In the genomic region with DNA sequence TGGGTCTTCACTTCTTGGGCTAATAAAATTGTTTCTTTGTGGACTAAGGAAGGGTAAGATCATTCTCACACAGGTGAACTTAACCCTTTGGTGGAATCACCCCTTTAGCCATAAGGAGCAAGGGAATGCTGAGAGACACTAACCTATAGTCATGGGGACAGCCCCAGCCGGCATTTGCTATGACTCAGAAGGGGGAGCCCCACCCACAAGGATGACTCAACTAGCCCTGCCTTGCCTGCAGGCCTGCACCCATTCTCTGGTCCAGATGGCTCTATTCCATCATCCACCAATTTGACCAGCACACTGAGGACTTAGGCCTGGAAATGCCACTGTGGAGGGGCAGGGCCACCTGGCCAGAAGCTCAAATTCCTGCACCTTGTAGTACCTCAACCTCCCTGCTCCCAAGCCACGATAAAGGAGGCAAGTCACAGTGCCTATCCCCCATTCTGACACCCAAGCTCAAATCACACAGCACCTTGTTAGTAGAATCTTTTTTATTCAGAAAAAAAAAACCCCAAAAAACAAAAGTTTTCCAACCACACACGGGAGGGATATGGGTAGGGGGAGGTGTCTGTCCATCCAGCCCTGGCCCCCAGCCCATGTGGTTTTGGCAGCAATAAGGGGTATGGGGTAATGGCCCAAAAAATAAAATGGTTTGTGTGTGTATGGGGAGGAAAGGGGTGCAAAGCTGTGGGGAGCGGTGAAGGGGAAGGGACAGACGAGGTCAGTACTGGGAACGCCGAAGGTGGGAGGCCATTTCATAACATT, we compare ENCODE assay signal across 1 cellular context.
TF ChIP-seq lines count a peak whose summit lies in the region.

No MANE protein-coding gene starts in this region.

TF ChIP-seq in HEK293, 187 proteins besides CTCF, POLR2A, EP300 and RAD21 (continues in another document):
- TF ChIP-seq ZNF404 (tag by site-specific recombination; IDR thresholded peaks at IDR 0.05): no peak
- TF ChIP-seq WT1 (tag by site-specific recombination; IDR thresholded peaks at IDR 0.05): no peak
- TF ChIP-seq ZNF16 (tag by site-specific recombination; IDR thresholded peaks at IDR 0.05; ENCODE audit: low read depth): no peak
- TF ChIP-seq ZNF146 (tag by site-specific recombination; IDR thresholded peaks at IDR 0.05): no peak
- no peak for TF ChIP-seq ZNF530 (tag by site-specific recombination; IDR thresholded peaks at IDR 0.05; ENCODE audit: low read depth)
- no peak for TF ChIP-seq HOXD13 (CRISPR knock-in tag; IDR thresholded peaks at IDR 0.05; ENCODE audit: borderline replicate concordance)
- TF ChIP-seq SCRT1 (tag by site-specific recombination; IDR thresholded peaks at IDR 0.05; ENCODE audit: borderline replicate concordance): no peak
- no peak for TF ChIP-seq ZNF707 (tag by site-specific recombination; IDR thresholded peaks at IDR 0.05)
- TF ChIP-seq, protein P1, sequence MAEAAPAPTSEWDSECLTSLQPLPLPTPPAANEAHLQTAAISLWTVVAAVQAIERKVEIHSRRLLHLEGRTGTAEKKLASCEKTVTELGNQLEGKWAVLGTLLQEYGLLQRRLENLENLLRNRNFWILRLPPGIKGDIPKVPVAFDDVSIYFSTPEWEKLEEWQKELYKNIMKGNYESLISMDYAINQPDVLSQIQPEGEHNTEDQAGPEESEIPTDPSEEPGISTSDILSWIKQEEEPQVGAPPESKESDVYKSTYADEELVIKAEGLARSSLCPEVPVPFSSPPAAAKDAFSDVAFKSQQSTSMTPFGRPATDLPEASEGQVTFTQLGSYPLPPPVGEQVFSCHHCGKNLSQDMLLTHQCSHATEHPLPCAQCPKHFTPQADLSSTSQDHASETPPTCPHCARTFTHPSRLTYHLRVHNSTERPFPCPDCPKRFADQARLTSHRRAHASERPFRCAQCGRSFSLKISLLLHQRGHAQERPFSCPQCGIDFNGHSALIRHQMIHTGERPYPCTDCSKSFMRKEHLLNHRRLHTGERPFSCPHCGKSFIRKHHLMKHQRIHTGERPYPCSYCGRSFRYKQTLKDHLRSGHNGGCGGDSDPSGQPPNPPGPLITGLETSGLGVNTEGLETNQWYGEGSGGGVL (tag by site-specific recombination; IDR thresholded peaks at IDR 0.05): 0 out of 2 replicates have a peak, but pooled peaks have one; percentile 2
- peak; percentile 78 for TF ChIP-seq SP7 (tag by site-specific recombination; IDR thresholded peaks at IDR 0.05)
- TF ChIP-seq, protein P2, sequence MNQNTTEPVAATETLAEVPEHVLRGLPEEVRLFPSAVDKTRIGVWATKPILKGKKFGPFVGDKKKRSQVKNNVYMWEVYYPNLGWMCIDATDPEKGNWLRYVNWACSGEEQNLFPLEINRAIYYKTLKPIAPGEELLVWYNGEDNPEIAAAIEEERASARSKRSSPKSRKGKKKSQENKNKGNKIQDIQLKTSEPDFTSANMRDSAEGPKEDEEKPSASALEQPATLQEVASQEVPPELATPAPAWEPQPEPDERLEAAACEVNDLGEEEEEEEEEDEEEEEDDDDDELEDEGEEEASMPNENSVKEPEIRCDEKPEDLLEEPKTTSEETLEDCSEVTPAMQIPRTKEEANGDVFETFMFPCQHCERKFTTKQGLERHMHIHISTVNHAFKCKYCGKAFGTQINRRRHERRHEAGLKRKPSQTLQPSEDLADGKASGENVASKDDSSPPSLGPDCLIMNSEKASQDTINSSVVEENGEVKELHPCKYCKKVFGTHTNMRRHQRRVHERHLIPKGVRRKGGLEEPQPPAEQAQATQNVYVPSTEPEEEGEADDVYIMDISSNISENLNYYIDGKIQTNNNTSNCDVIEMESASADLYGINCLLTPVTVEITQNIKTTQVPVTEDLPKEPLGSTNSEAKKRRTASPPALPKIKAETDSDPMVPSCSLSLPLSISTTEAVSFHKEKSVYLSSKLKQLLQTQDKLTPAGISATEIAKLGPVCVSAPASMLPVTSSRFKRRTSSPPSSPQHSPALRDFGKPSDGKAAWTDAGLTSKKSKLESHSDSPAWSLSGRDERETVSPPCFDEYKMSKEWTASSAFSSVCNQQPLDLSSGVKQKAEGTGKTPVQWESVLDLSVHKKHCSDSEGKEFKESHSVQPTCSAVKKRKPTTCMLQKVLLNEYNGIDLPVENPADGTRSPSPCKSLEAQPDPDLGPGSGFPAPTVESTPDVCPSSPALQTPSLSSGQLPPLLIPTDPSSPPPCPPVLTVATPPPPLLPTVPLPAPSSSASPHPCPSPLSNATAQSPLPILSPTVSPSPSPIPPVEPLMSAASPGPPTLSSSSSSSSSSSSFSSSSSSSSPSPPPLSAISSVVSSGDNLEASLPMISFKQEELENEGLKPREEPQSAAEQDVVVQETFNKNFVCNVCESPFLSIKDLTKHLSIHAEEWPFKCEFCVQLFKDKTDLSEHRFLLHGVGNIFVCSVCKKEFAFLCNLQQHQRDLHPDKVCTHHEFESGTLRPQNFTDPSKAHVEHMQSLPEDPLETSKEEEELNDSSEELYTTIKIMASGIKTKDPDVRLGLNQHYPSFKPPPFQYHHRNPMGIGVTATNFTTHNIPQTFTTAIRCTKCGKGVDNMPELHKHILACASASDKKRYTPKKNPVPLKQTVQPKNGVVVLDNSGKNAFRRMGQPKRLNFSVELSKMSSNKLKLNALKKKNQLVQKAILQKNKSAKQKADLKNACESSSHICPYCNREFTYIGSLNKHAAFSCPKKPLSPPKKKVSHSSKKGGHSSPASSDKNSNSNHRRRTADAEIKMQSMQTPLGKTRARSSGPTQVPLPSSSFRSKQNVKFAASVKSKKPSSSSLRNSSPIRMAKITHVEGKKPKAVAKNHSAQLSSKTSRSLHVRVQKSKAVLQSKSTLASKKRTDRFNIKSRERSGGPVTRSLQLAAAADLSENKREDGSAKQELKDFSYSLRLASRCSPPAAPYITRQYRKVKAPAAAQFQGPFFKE (tag by site-specific recombination; IDR thresholded peaks at IDR 0.05; ENCODE audit: borderline replicate concordance): no peak
- no peak for TF ChIP-seq ZSCAN16 (tag by site-specific recombination; IDR thresholded peaks at IDR 0.05)
- no peak for TF ChIP-seq HOXA7 (CRISPR knock-in tag; IDR thresholded peaks at IDR 0.05; ENCODE audit: borderline replicate concordance)
- TF ChIP-seq ZNF501 (tag by site-specific recombination; IDR thresholded peaks at IDR 0.05): 0 out of 2 replicates have a peak, but pooled peaks have one; percentile 40
- no peak for TF ChIP-seq FEZF1 (tag by site-specific recombination; IDR thresholded peaks at IDR 0.05)
- TF ChIP-seq ZNF768 (tag by site-specific recombination; IDR thresholded peaks at IDR 0.05): no peak; the same call in 1 of the 2 replicates
- no peak for TF ChIP-seq BCL11B (tag by site-specific recombination; IDR thresholded peaks at IDR 0.05; ENCODE audit: low read depth)
- TF ChIP-seq ZBTB48 (tag by site-specific recombination; IDR thresholded peaks at IDR 0.05): no peak
- TF ChIP-seq ZNF549 (tag by site-specific recombination; IDR thresholded peaks at IDR 0.05): no peak
- TF ChIP-seq, protein P3, sequence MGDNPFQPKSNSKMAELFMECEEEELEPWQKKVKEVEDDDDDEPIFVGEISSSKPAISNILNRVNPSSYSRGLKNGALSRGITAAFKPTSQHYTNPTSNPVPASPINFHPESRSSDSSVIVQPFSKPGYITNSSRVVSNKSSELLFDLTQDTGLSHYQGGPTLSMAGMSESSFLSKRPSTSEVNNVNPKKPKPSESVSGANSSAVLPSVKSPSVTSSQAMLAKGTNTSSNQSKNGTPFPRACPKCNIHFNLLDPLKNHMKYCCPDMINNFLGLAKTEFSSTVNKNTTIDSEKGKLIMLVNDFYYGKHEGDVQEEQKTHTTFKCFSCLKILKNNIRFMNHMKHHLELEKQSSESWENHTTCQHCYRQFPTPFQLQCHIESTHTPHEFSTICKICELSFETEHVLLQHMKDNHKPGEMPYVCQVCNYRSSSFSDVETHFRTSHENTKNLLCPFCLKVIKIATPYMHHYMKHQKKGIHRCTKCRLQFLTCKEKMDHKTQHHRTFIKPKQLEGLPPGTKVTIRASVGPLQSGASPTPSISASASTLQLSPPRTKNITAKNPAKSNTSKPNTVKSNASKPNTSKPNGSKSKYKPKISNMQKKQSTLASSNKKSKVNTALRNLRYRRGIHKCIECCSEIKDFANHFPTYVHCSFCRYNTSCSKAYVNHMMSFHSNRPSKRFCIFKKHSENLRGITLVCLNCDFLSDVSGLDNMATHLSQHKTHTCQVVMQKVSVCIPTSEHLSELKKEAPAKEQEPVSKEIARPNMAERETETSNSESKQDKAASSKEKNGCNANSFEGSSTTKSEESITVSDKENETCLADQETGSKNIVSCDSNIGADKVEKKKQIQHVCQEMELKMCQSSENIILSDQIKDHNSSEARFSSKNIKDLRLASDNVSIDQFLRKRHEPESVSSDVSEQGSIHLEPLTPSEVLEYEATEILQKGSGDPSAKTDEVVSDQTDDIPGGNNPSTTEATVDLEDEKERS (tag by site-specific recombination; IDR thresholded peaks at IDR 0.05): no peak
- TF ChIP-seq ZFP37 (tag by site-specific recombination; IDR thresholded peaks at IDR 0.05): 0 out of 2 replicates have a peak, but pooled peaks have one; percentile 23
- no peak for TF ChIP-seq ZNF350 (tag by site-specific recombination; IDR thresholded peaks at IDR 0.05)
- TF ChIP-seq, protein P4, sequence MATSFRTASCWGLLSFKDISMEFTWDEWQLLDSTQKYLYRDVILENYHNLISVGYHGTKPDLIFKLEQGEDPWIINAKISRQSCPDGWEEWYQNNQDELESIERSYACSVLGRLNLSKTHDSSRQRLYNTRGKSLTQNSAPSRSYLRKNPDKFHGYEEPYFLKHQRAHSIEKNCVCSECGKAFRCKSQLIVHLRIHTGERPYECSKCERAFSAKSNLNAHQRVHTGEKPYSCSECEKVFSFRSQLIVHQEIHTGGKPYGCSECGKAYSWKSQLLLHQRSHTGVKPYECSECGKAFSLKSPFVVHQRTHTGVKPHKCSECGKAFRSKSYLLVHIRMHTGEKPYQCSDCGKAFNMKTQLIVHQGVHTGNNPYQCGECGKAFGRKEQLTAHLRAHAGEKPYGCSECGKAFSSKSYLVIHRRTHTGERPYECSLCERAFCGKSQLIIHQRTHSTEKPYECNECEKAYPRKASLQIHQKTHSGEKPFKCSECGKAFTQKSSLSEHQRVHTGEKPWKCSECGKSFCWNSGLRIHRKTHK (tag by site-specific recombination; IDR thresholded peaks at IDR 0.05): no peak
- TF ChIP-seq ZNF354C (tag by site-specific recombination; IDR thresholded peaks at IDR 0.05; ENCODE audit: borderline replicate concordance, low read depth): no peak
- TF ChIP-seq GLI4 (tag by site-specific recombination; IDR thresholded peaks at IDR 0.05): no peak
- TF ChIP-seq, protein P5, sequence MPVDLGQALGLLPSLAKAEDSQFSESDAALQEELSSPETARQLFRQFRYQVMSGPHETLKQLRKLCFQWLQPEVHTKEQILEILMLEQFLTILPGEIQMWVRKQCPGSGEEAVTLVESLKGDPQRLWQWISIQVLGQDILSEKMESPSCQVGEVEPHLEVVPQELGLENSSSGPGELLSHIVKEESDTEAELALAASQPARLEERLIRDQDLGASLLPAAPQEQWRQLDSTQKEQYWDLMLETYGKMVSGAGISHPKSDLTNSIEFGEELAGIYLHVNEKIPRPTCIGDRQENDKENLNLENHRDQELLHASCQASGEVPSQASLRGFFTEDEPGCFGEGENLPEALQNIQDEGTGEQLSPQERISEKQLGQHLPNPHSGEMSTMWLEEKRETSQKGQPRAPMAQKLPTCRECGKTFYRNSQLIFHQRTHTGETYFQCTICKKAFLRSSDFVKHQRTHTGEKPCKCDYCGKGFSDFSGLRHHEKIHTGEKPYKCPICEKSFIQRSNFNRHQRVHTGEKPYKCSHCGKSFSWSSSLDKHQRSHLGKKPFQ (tag by site-specific recombination; IDR thresholded peaks at IDR 0.05): no peak
- peak; percentile 84; the same call in 1 of the 2 replicates for TF ChIP-seq ZNF223 (tag by site-specific recombination; IDR thresholded peaks at IDR 0.05)
- TF ChIP-seq, protein P6, sequence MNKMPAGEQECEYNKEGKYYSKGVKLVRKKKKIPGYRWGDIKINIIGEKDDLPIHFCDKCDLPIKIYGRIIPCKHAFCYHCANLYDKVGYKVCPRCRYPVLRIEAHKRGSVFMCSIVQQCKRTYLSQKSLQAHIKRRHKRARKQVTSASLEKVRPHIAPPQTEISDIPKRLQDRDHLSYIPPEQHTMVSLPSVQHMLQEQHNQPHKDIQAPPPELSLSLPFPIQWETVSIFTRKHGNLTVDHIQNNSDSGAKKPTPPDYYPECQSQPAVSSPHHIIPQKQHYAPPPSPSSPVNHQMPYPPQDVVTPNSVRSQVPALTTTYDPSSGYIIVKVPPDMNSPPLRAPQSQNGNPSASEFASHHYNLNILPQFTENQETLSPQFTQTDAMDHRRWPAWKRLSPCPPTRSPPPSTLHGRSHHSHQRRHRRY (tag by site-specific recombination; IDR thresholded peaks at IDR 0.05): no peak
- TF ChIP-seq ZNF174 (tag by site-specific recombination; IDR thresholded peaks at IDR 0.05): no peak
- TF ChIP-seq RBAK (tag by site-specific recombination; IDR thresholded peaks at IDR 0.05): no peak
- TF ChIP-seq, protein P7, sequence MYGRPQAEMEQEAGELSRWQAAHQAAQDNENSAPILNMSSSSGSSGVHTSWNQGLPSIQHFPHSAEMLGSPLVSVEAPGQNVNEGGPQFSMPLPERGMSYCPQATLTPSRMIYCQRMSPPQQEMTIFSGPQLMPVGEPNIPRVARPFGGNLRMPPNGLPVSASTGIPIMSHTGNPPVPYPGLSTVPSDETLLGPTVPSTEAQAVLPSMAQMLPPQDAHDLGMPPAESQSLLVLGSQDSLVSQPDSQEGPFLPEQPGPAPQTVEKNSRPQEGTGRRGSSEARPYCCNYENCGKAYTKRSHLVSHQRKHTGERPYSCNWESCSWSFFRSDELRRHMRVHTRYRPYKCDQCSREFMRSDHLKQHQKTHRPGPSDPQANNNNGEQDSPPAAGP (tag by site-specific recombination; IDR thresholded peaks at IDR 0.05): peak; percentile 69
- no peak for TF ChIP-seq ZNF133 (tag by site-specific recombination; IDR thresholded peaks at IDR 0.05)
- TF ChIP-seq ZNF214 (tag by site-specific recombination; IDR thresholded peaks at IDR 0.05; ENCODE audit: borderline replicate concordance): no peak
- no peak for TF ChIP-seq ZNF777 (tag by site-specific recombination; IDR thresholded peaks at IDR 0.05; ENCODE audit: borderline replicate concordance)
- TF ChIP-seq ZNF157 (tag by site-specific recombination; IDR thresholded peaks at IDR 0.05): no peak
- no peak for TF ChIP-seq ZNF670 (tag by site-specific recombination; IDR thresholded peaks at IDR 0.05; ENCODE audit: low read depth)
- no peak for TF ChIP-seq ZNF132 (tag by site-specific recombination; IDR thresholded peaks at IDR 0.05; ENCODE audit: borderline replicate concordance)
- TF ChIP-seq ZNF341 (tag by site-specific recombination; IDR thresholded peaks at IDR 0.05; ENCODE audit: low read depth): no peak
- TF ChIP-seq GFI1B (tag by site-specific recombination; IDR thresholded peaks at IDR 0.05): no peak
- TF ChIP-seq ZNF426 (tag by site-specific recombination; IDR thresholded peaks at IDR 0.05): no peak
- no peak for TF ChIP-seq ZNF544 (tag by site-specific recombination; IDR thresholded peaks at IDR 0.05)
- peak; percentile 93 for TF ChIP-seq OSR2 (tag by site-specific recombination; IDR thresholded peaks at IDR 0.05)
- TF ChIP-seq KLF1 (tag by site-specific recombination; IDR thresholded peaks at IDR 0.05): peak; percentile 93
- TF ChIP-seq ZFP69B (tag by site-specific recombination; IDR thresholded peaks at IDR 0.05): peak; percentile 29; the same call in 1 of the 2 replicates
- peak; percentile 82 for TF ChIP-seq ZNF660 (tag by site-specific recombination; IDR thresholded peaks at IDR 0.05)
- TF ChIP-seq OVOL3 (tag by site-specific recombination; IDR thresholded peaks at IDR 0.05): no peak
- no peak for TF ChIP-seq ZNF776 (tag by site-specific recombination; IDR thresholded peaks at IDR 0.05; ENCODE audit: borderline replicate concordance)
